Comparison of ENCODE assay signal across 20 cellular contexts in genomic region chr1:85943526-85943925, GRCh38.
DNase-seq lines count a peak whose midpoint lies in the region; ATAC-seq, FAIRE-seq and TF ChIP-seq lines count a peak whose summit lies in the region.
"Had no signal": no experiment of that assay in that cellular context is flagged by ENCODE, and none has a peak within 500 bp of the region (broad histone marks: within the 10 kb centered on the region; RNA-seq: fewer than 3 reads in every experiment).

No MANE protein-coding gene starts in this region.

- TF ChIP-seq EP300 in HepG2 (IDR thresholded peaks at IDR 0.05; ENCODE audit: low read depth in 2 of 2, low read length in 2 of 2) = no peak
- TF ChIP-seq EP300 in HepG2 (CRISPR knock-in tag; IDR thresholded peaks at IDR 0.05; ENCODE audit: borderline replicate concordance) = no peak

- H2BK120ac ChIP-seq in mesenchymal stem cell (ENCODE audit: low read depth, low read length) = no peak overlapping the region

- no peak for DNase-seq in HepG2 (ENCODE audit: low spot score)
- DNase-seq in mesenchymal stem cell = no peak
- DNase-seq in MV-4-11 (lab: John Stamatoyannopoulos, UW) = no peak
- no peak for DNase-seq in T-helper 2 cell
- DNase-seq: BE2C, KG1, NCI-H1092 treated with DMSO at 0.1 percent for 48 hours, NCI-H1436 treated with DMSO at 0.1 percent for 48 hours, NCI-H1930, NCI-H2227 treated with DMSO at 0.1 percent for 48 hours, NCI-H510A, T-cell had no signal

- 0% methylated on average over 4 of the region's 4 CpGs for WGBS in HepG2 (ENCODE audit: low lambda C conversion rate)
- 75% methylated on average over 2 of the region's 4 CpGs for WGBS in mesenchymal stem cell

- H3K4me2 ChIP-seq in HepG2 (ENCODE audit: low read depth, low read length) (no peak overlapping the region), mesenchymal stem cell (ENCODE audit: low read length, poor library complexity, severe bottlenecking) (no peak overlapping the region)
- H3K4me2 ChIP-seq: A549, GM23338 had no signal

- POLR2A ChIA-PET in HepG2 (lab: Yijun Ruan, JAX) = no interaction called here

- H3K9ac ChIP-seq in HepG2 (ENCODE audit: insufficient read depth, low read depth, low read length) (no peak overlapping the region), mesenchymal stem cell (ENCODE audit: low read length) (no peak overlapping the region)

- TF ChIP-seq POLR2A in HepG2 (IDR thresholded peaks at IDR 0.05; ENCODE audit: insufficient read depth in 1 of 2, low read depth in 2 of 2, low read length in 2 of 2) = no peak

- no peak overlapping the region for H2AFZ ChIP-seq in HepG2 (ENCODE audit: low read length)
- H2AFZ ChIP-seq in mesenchymal stem cell (ENCODE audit: low read depth, low read length) = no peak overlapping the region
- H2AFZ ChIP-seq: GM23338 had no signal

- no peak for TF ChIP-seq RAD21 in HepG2 (CRISPR knock-in tag; IDR thresholded peaks at IDR 0.05)

- no peak for TF ChIP-seq CTCF in HepG2 (CRISPR knock-in tag; IDR thresholded peaks at IDR 0.05)

- no peak overlapping the region for H3K4me3 ChIP-seq in HepG2 (replicated peaks in 1 of 3; ENCODE audit: insufficient read depth in 1 of 3, low read depth in 2 of 3, low read length in 3 of 3)
- no peak overlapping the region for H3K4me3 ChIP-seq in mesenchymal stem cell (ENCODE audit: insufficient read depth in 1 of 2, low read depth in 1 of 2, low read length in 2 of 2)
- H3K4me3 ChIP-seq: A549, GM23338, HAP-1 had no signal

- H4K20me1 ChIP-seq in HepG2 (ENCODE audit: insufficient read depth, low read length) = no peaks in the 10 kb centered on the region

- H3K27me3 ChIP-seq in HepG2 (ENCODE audit: control insufficient read depth in 1 of 2, insufficient read depth in 2 of 2, low read length in 2 of 2) (no peaks in the 10 kb centered on the region), mesenchymal stem cell (ENCODE audit: control insufficient read depth in 1 of 2, insufficient read depth in 1 of 2, low read length in 2 of 2) (no peaks in the 10 kb centered on the region)
- H3K27me3 ChIP-seq: BE2C had no signal

- H3K18ac ChIP-seq in mesenchymal stem cell (ENCODE audit: low read depth in 1 of 2, low read length in 2 of 2) = no peak overlapping the region

- no peak for FAIRE-seq in HepG2 (lab: Jason Lieb, UNC)
- FAIRE-seq: A549 had no signal

- no TSS peak for BruUV-seq in HepG2 (replicated peaks; lab: Mats Ljungman, UMichigan)

- no peak overlapping the region for H2BK15ac ChIP-seq in mesenchymal stem cell (ENCODE audit: low read depth, poor library complexity, severe bottlenecking)

- no peak overlapping the region for H4K91ac ChIP-seq in mesenchymal stem cell (ENCODE audit: low read length)

- H2BK5ac ChIP-seq in mesenchymal stem cell (ENCODE audit: low read depth, low read length, poor library complexity, severe bottlenecking) = no peak overlapping the region

- no peaks in the 10 kb centered on the region for H3K79me2 ChIP-seq in HepG2 (ENCODE audit: insufficient read depth, low read length)

- intact Hi-C loops in HepG2 (cut with micrococcal nuclease; ENCODE audit: unreplicated experiment) = no loop called here

- no peak overlapping the region for H4K8ac ChIP-seq in mesenchymal stem cell (ENCODE audit: low read length)

- in situ Hi-C loops in HepG2 (cut with HindIII; ENCODE audit: extremely low pct_ligation_motif_present, low pct_unique_long_range_greater_than_20kb) = no loop called here

- CTCF ChIA-PET in HepG2 (lab: Yijun Ruan, JAX; ENCODE audit: low intra/inter-chr PET ratio, low total read pairs) = no interaction called here

- H3K79me1 ChIP-seq in mesenchymal stem cell (replicated peaks; ENCODE audit: low read length, poor library complexity, severe bottlenecking) = no peaks in the 10 kb centered on the region

- H3K9me3 ChIP-seq in HepG2 (ENCODE audit: low read length) = no peaks in the 10 kb centered on the region
- no peaks in the 10 kb centered on the region for H3K9me3 ChIP-seq in mesenchymal stem cell (ENCODE audit: control insufficient read depth, low read length)
- H3K9me3 ChIP-seq: A549, BE2C, HAP-1 had no signal

- no peak overlapping the region for H2BK12ac ChIP-seq in mesenchymal stem cell (ENCODE audit: low read length in 2 of 2)

- H3K27ac ChIP-seq in HepG2 (ENCODE audit: extremely low read length, insufficient read depth, low read length) = no peak overlapping the region
- H3K27ac ChIP-seq in mesenchymal stem cell (ENCODE audit: low read length, poor library complexity, severe bottlenecking) = no peak overlapping the region
- H3K27ac ChIP-seq: A549 had no signal

- H3K36me3 ChIP-seq in HepG2 (replicated peaks in 1 of 2; ENCODE audit: control insufficient read depth in 1 of 2, insufficient read depth in 2 of 2, low read length in 2 of 2) (no peaks in the 10 kb centered on the region), mesenchymal stem cell (ENCODE audit: control insufficient read depth in 1 of 2, insufficient read depth in 2 of 2, low read depth in 1 of 2, low read length in 2 of 2) (no peaks in the 10 kb centered on the region)
- H3K36me3 ChIP-seq: BE2C, HAP-1 had no signal

- H3K4me1 ChIP-seq in HepG2 (ENCODE audit: insufficient read depth, low read length) (no peaks in the 10 kb centered on the region), mesenchymal stem cell (ENCODE audit: control insufficient read depth, insufficient read depth, low read depth, low read length) (no peaks in the 10 kb centered on the region)
- H3K4me1 ChIP-seq: A549, BE2C, HAP-1 had no signal

- no peak overlapping the region for H3K14ac ChIP-seq in mesenchymal stem cell (ENCODE audit: low read length in 2 of 2)

- H3K4ac ChIP-seq in mesenchymal stem cell (ENCODE audit: low read depth in 1 of 2, low read length in 2 of 2) = no peak overlapping the region

- ATAC-seq in GM18867 (IDR thresholded peaks at IDR 0.05; ENCODE audit: unreplicated experiment) (peak; percentile 57), GM21576 (IDR thresholded peaks at IDR 0.05; ENCODE audit: unreplicated experiment) (peak; percentile 66), HG02885 (IDR thresholded peaks at IDR 0.05; ENCODE audit: poor library complexity, unreplicated experiment) (peak; percentile 73), HepG2 (no peak), HG03045 (IDR thresholded peaks at IDR 0.05; ENCODE audit: unreplicated experiment) (no peak)
- ATAC-seq: A549, GM23338, Panc1, T-cell had no signal

- no peak overlapping the region for H2AK5ac ChIP-seq in mesenchymal stem cell (ENCODE audit: low read length, severe bottlenecking)

- no peak overlapping the region for H3K23ac ChIP-seq in mesenchymal stem cell (ENCODE audit: low read length in 2 of 2)

TF ChIP-seq in HepG2, 621 proteins besides CTCF, POLR2A, EP300 and RAD21:
- TF ChIP-seq YEATS2 (CRISPR knock-in tag; IDR thresholded peaks at IDR 0.05; ENCODE audit: borderline replicate concordance) (no peak), TFE3 (CRISPR knock-in tag; IDR thresholded peaks at IDR 0.05) (no peak), ZSCAN21 (CRISPR knock-in tag; IDR thresholded peaks at IDR 0.05; ENCODE audit: borderline replicate concordance) (no peak), ARID2 (CRISPR knock-in tag; IDR thresholded peaks at IDR 0.05; ENCODE audit: borderline replicate concordance) (no peak), ZSCAN25 (CRISPR knock-in tag; IDR thresholded peaks at IDR 0.05) (no peak), DNMT3B (CRISPR knock-in tag; conservative IDR thresholded peaks at IDR 0.05) (no peak), ZNF207 (IDR thresholded peaks at IDR 0.05; ENCODE audit: borderline replicate concordance) (no peak), CEBPB (IDR thresholded peaks at IDR 0.05; ENCODE audit: borderline replicate concordance, low read depth, low read length) (0 out of 2 replicates have a peak, but pooled peaks have one; percentile 1)
TF ChIP-seq in HepG2: peak in this region for 1.

Comparison
In these comparisons a context has a peak if more than half of its experiments do, and no peak if none do; other contexts are left out.
1. ATAC-seq: peak in GM18867 (single experiment), GM21576 (single experiment) and HG02885 (single experiment); none in HepG2 (single experiment) and HG03045 (single experiment).